ENCODE assay signal across 8 cellular contexts in the genomic region with DNA sequence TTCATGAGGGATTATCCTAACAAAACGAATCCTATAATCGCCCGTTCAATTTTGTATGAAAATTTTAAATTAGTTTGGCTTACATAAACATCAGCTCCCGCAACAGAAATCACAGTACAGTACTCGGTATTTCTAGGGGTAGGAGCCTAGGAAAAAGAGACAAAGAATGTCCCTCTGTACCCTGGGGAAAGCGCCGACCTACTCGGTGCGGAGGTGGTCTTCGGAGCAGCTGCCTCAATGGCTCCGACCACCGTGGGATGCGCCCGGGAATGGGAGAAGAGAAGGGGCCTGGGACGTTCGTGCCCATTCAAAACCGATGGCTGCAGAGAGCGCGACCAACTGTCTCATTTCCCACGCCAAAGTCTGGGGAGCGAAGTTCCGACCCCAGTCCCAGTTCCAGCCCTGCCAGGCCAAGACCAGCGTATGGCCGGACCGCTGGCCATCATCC. TPM values are rescaled to one million over a fixed set of nuclear protein-coding genes. Genes with fewer than 3 reads are reported as not detected.
DNase-seq lines count a peak whose midpoint lies in the region; ATAC-seq and TF ChIP-seq lines count a peak whose summit lies in the region.

No MANE protein-coding gene starts in this region.

- peak overlapping the region; percentile 69 for H3K18ac ChIP-seq in IMR-90 (ENCODE audit: low read depth, low read length)

- H3K36me3 Mint-ChIP-seq in chondrocyte (ENCODE audit: low read depth): peaks cover 1% of the 10 kb centered on the region
- H3K36me3 Mint-ChIP-seq in naive thymus-derived CD4-positive, alpha-beta T cell: peaks cover 0 to 5% (median 0%) of the 10 kb centered on the region in 5 donors

- no peaks in the 10 kb centered on the region; the same call in 1 of the 2 replicates for H3K4me1 ChIP-seq in IMR-90 (ENCODE audit: control insufficient read depth, insufficient read depth, low read length)
- H3K4me1 ChIP-seq in naive thymus-derived CD4-positive, alpha-beta T cell (ENCODE audit: control insufficient read depth in 2 of 2, insufficient read depth in 2 of 2, low read length in 2 of 2): peaks cover 15 to 18% of the 10 kb centered on the region in 2 donors

- H3K56ac ChIP-seq in IMR-90 (ENCODE audit: extremely low read depth, insufficient read depth, low read length): peak overlapping the region; percentile 41; the same call in 1 of the 2 replicates

- no peaks in the 10 kb centered on the region for H3K27me3 Mint-ChIP-seq in chondrocyte (ENCODE audit: low read depth)
- H3K27me3 Mint-ChIP-seq in naive thymus-derived CD4-positive, alpha-beta T cell: no peaks in the 10 kb centered on the region

- intact Hi-C loops in IMR-90 (cut with micrococcal nuclease): no loop called here
- intact Hi-C loops in naive thymus-derived CD4-positive, alpha-beta T cell (cut with micrococcal nuclease): loop anchor here (1.0 to 10.0 kb wide), 16 partner anchors 13 to 1606 kb away; a partner anchor contains a TSS

- in situ Hi-C loops in IMR-90 (cut with MboI; ENCODE audit: low sequenced_read_pairs): no loop called here

- H2BK20ac ChIP-seq in IMR-90 (ENCODE audit: low read depth, low read length): no peak overlapping the region; the same call in 1 of the 2 replicates

- peak overlapping the region; percentile 89 for H3K14ac ChIP-seq in IMR-90 (replicated peaks; ENCODE audit: low read depth, low read length)

- peak overlapping the region; percentile 43 for H4K5ac ChIP-seq in IMR-90 (ENCODE audit: low read depth, low read length)

- POLR2A ChIA-PET in IMR-90 (lab: Charles Lee; ENCODE audit: unreplicated experiment): no interaction called here
- POLR2A ChIA-PET in naive thymus-derived CD4-positive, alpha-beta T cell (lab: Charles Lee): interaction anchor here (0.7 to 3.8 kb wide), 9 partner anchors 21 to 362 kb away, joined by 3 to 21 read pairs (median 4); a partner anchor contains a TSS

- H4K8ac ChIP-seq in IMR-90 (ENCODE audit: low read depth in 2 of 2, low read length in 2 of 2): peak overlapping the region; percentile 84 to 85

- H3K79me1 ChIP-seq in IMR-90 (ENCODE audit: low read depth in 1 of 2, low read length in 2 of 2): peaks cover 14 to 48% of the 10 kb centered on the region in 2 experiments; a peak in 3 of 4 replicates

- 0% methylated on average over 11 of the region's 25 CpGs; no CpG with 5 or more reads in 1 of the 2 experiments for WGBS in IMR-90 (ENCODE audit: extremely low coverage in 2 of 2, insufficient read length in 1 of 2), 2 experiments

- H3K27me3 ChIP-seq in IMR-90 (ENCODE audit: control insufficient read depth, insufficient read depth, low read length): no peaks in the 10 kb centered on the region
- no peaks in the 10 kb centered on the region for H3K27me3 ChIP-seq in naive thymus-derived CD4-positive, alpha-beta T cell (ENCODE audit: control insufficient read depth in 2 of 2, insufficient read depth in 2 of 2, low read length in 2 of 2)

- DNase-seq in IMR-90 (no peak), chondrocyte (ENCODE audit: low spot score) (no peak), NCI-H226 (no peak), kidney glomerular epithelial cell (lab: John Stamatoyannopoulos, UW) (no peak), inferior parietal cortex (ENCODE audit: extremely low spot score) (no peak)
- DNase-seq in naive thymus-derived CD4-positive, alpha-beta T cell: peak in 1 of 9 donors; percentile 21

- peak overlapping the region; percentile 79 for H2BK120ac ChIP-seq in IMR-90 (ENCODE audit: low read depth, low read length)

- H3K27ac Mint-ChIP-seq in chondrocyte (ENCODE audit: unreplicated experiment): peak overlapping the region; percentile 95
- peak overlapping the region; percentile 71 to 92 (median 89) for H3K27ac Mint-ChIP-seq in naive thymus-derived CD4-positive, alpha-beta T cell

- no peak for TF ChIP-seq RAD21 in IMR-90 (IDR thresholded peaks at IDR 0.05; ENCODE audit: low read length)

- dilution Hi-C loops in IMR-90 (cut with HindIII; ENCODE audit: low sequenced_read_pairs, unreplicated experiment): no loop called here

- peak overlapping the region; percentile 78 for H3K9ac ChIP-seq in IMR-90 (ENCODE audit: low read depth, low read length)

- peak overlapping the region; percentile 87 for H2AK9ac ChIP-seq in IMR-90 (replicated peaks; ENCODE audit: low read depth, low read length, poor library complexity)

- TF ChIP-seq POLR2A in IMR-90 (IDR thresholded peaks at IDR 0.05; ENCODE audit: low read depth, low read length): no peak

- H3K4me2 ChIP-seq in IMR-90 (ENCODE audit: low read depth, low read length): peak overlapping the region; percentile 100

- no peaks in the 10 kb centered on the region for H3K9me3 Mint-ChIP-seq in chondrocyte (ENCODE audit: low read depth)
- no peaks in the 10 kb centered on the region for H3K9me3 Mint-ChIP-seq in naive thymus-derived CD4-positive, alpha-beta T cell

- H3K36me3 ChIP-seq in IMR-90 (ENCODE audit: control insufficient read depth, insufficient read depth, low read length): no peaks in the 10 kb centered on the region
- H3K36me3 ChIP-seq in naive thymus-derived CD4-positive, alpha-beta T cell (ENCODE audit: control insufficient read depth in 2 of 3, insufficient read depth in 3 of 3, low read length in 3 of 3): no peaks in the 10 kb centered on the region

- ATAC-seq in GM18861 (IDR thresholded peaks at IDR 0.05; ENCODE audit: unreplicated experiment) (peak; percentile 13), IMR-90 (ENCODE audit: low read depth) (no peak), HG02763 (IDR thresholded peaks at IDR 0.05; ENCODE audit: unreplicated experiment) (no peak)
- ATAC-seq in naive thymus-derived CD4-positive, alpha-beta T cell: no peak

- H3K4ac ChIP-seq in IMR-90 (ENCODE audit: low read depth, low read length): peak overlapping the region; percentile 87

- no peaks in the 10 kb centered on the region for H3K9me3 ChIP-seq in IMR-90 (ENCODE audit: control insufficient read depth, insufficient read depth, low read length)
- H3K9me3 ChIP-seq in naive thymus-derived CD4-positive, alpha-beta T cell (ENCODE audit: control insufficient read depth in 2 of 3, low read length in 3 of 3): no peaks in the 10 kb centered on the region

- peak overlapping the region; percentile 94 for H3K4me3 Mint-ChIP-seq in chondrocyte (ENCODE audit: unreplicated experiment)
- H3K4me3 Mint-ChIP-seq in naive thymus-derived CD4-positive, alpha-beta T cell: peak overlapping the region; percentile 86 to 94 (median 93)

- peak overlapping the region; percentile 95 for H2AFZ ChIP-seq in IMR-90 (replicated peaks; ENCODE audit: low read length, poor library complexity)

- peaks cover 6% of the 10 kb centered on the region; the same call in 1 of the 2 replicates for H3K9me1 ChIP-seq in IMR-90 (ENCODE audit: insufficient read depth, low read length)

- H3K4me3 ChIP-seq in IMR-90 (ENCODE audit: insufficient read depth, low read depth, low read length): peak overlapping the region; percentile 79
- peak overlapping the region; percentile 87 for H3K4me3 ChIP-seq in naive thymus-derived CD4-positive, alpha-beta T cell (ENCODE audit: low read length)

- BruUV-seq in IMR-90 (replicated peaks; lab: Mats Ljungman, UMichigan): no TSS peak

- peak overlapping the region; percentile 87 for H2BK5ac ChIP-seq in IMR-90 (ENCODE audit: low read depth, low read length, poor library complexity, severe bottlenecking)

- no peak overlapping the region; the same call in 2 of the 3 replicates for H2BK15ac ChIP-seq in IMR-90 (ENCODE audit: low read depth, low read length)

- TF ChIP-seq CTCF in IMR-90 (conservative IDR thresholded peaks at IDR 0.05; ENCODE audit: low read depth, low read length) (no peak), chondrocyte (IDR thresholded peaks at IDR 0.05) (no peak)

- H4K91ac ChIP-seq in IMR-90 (ENCODE audit: insufficient read depth, low read depth, low read length): peak overlapping the region; percentile 80

- CTCF ChIA-PET in IMR-90 (lab: Yijun Ruan, JAX): no interaction called here
- CTCF ChIA-PET in naive thymus-derived CD4-positive, alpha-beta T cell (lab: Charles Lee): interaction anchor here (0.8 kb wide), 1 partner anchor 9 kb away, joined by 4 read pairs; no protein-coding TSS in a partner anchor

- peak overlapping the region; percentile 73 for H2AK5ac ChIP-seq in IMR-90 (ENCODE audit: low read depth, low read length)

- peaks cover 8% of the 10 kb centered on the region for H4K20me1 ChIP-seq in IMR-90 (ENCODE audit: insufficient read depth, low read length)

- H3K4me1 Mint-ChIP-seq in chondrocyte (ENCODE audit: low read depth): peaks cover 53% of the 10 kb centered on the region
- H3K4me1 Mint-ChIP-seq in naive thymus-derived CD4-positive, alpha-beta T cell: peaks cover 23 to 48% (median 45%) of the 10 kb centered on the region in 7 donors

- peak overlapping the region; percentile 89 for H3K23ac ChIP-seq in IMR-90 (ENCODE audit: low read depth, low read length)

- H3K27ac ChIP-seq in IMR-90 (ENCODE audit: insufficient read depth, low read length): peak overlapping the region; percentile 86
- H3K27ac ChIP-seq in naive thymus-derived CD4-positive, alpha-beta T cell (ENCODE audit: low read depth, low read length): peak overlapping the region; percentile 74

TF ChIP-seq in IMR-90, 13 proteins besides CTCF, POLR2A, EP300 and RAD21 (continues in another document):
- TF ChIP-seq CEBPB (IDR thresholded peaks at IDR 0.05; ENCODE audit: low read depth, low read length) (no peak), MAZ (IDR thresholded peaks at IDR 0.05; ENCODE audit: borderline replicate concordance, low read depth, low read length) (no peak), RFX5 (IDR thresholded peaks at IDR 0.05; ENCODE audit: low read depth, low read length) (no peak), CHD1 (IDR thresholded peaks at IDR 0.05; ENCODE audit: low read depth, low read length) (no peak), SMC3 (IDR thresholded peaks at IDR 0.05; ENCODE audit: low read depth, low read length) (no peak), BHLHE40 (IDR thresholded peaks at IDR 0.05; ENCODE audit: low read depth, low read length) (no peak; the same call in 1 of the 2 replicates), NFE2L2 (IDR thresholded peaks at IDR 0.05; ENCODE audit: low read depth, low read length) (no peak)
- TF ChIP-seq, protein P1, sequence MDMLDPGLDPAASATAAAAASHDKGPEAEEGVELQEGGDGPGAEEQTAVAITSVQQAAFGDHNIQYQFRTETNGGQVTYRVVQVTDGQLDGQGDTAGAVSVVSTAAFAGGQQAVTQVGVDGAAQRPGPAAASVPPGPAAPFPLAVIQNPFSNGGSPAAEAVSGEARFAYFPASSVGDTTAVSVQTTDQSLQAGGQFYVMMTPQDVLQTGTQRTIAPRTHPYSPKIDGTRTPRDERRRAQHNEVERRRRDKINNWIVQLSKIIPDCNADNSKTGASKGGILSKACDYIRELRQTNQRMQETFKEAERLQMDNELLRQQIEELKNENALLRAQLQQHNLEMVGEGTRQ (IDR thresholded peaks at IDR 0.05; ENCODE audit: low read depth, low read length): no peak

RNA-seq across cellular contexts. Expression of a gene that starts 0.6 kb away (rescaled TPM):
- total RNA-seq in IMR-90 (2012; rRNA removed) (19.4 and 43.9 TPM in 2 replicates), chondrocyte (45.9 to 51.0 TPM (median 48.4 TPM) in 3 replicates)
- polyA plus RNA-seq in IMR-90 (2012; rRNA removed): 22.6 and 30.5 TPM in 2 replicates
- polyA plus RNA-seq in IMR-90 (2012; cell fraction: cytosol; rRNA removed): 16.7 and 17.6 TPM in 2 replicates
- 5.9 and 10.6 TPM in 2 replicates for polyA plus RNA-seq in IMR-90 (2012; cell fraction: nucleus; rRNA removed; ENCODE audit: low replicate concordance)
- total RNA-seq in naive thymus-derived CD4-positive, alpha-beta T cell: 10 to 100 TPM in 1 of 5 experiments, 1 to 10 TPM in 4; 4.6 to 14.7 (median 8.5) TPM
- polyA plus RNA-seq in naive thymus-derived CD4-positive, alpha-beta T cell: 10 to 100 TPM; 10.3 to 17.2 TPM
